Comparison of ENCODE assay signal across 8 cellular contexts in genomic region chr10:98028168-98028770, GRCh38. TPM values are rescaled to one million over a fixed set of nuclear protein-coding genes. Genes with fewer than 3 reads are reported as not detected.
DNase-seq lines count a peak whose midpoint lies in the region; ATAC-seq, FAIRE-seq and TF ChIP-seq lines count a peak whose summit lies in the region.

No MANE protein-coding gene starts in this region.

- peak; percentile 74 for DNase-seq in NAMALWA (ENCODE audit: low spot score)
- peak; percentile 45 for DNase-seq in UCSD-AML1 (lab: John Stamatoyannopoulos, UW; ENCODE audit: unreplicated experiment)
- DNase-seq in brain microvascular endothelial cell: no peak
- DNase-seq in kidney: no peak
- peak; percentile 62 for DNase-seq in stimulated activated CD4-positive, alpha-beta T cell treated with anti-CD3 and anti-CD28 coated beads, Interleukin-4, amount 100 ng/mL, for 24 hours

- no peak for ATAC-seq in HG02981 (IDR thresholded peaks at IDR 0.05; ENCODE audit: unreplicated experiment)

- FAIRE-seq in kidney (lab: Jason Lieb, UNC): no peak

- H3K27ac ChIP-seq in 22Rv1 (no peak overlapping the region), brain microvascular endothelial cell (no peak overlapping the region), kidney (ENCODE audit: low read depth in 2 of 2, low read length in 2 of 2) (no peak overlapping the region)

- no peak overlapping the region for H3K9ac ChIP-seq in kidney (ENCODE audit: low read length in 2 of 2)

- H3K4me3 ChIP-seq in brain microvascular endothelial cell (ENCODE audit: low read depth, low read length) (no peak overlapping the region), kidney (ENCODE audit: low read length in 2 of 2) (no peak overlapping the region)

- H3K27me3 ChIP-seq in brain microvascular endothelial cell (replicated peaks): peaks cover 54% of the 10 kb centered on the region

- H3K4me1 ChIP-seq in kidney (ENCODE audit: control insufficient read depth in 1 of 2, insufficient read depth in 1 of 2, low read depth in 1 of 2, low read length in 2 of 2): peaks cover 0 to 8% of the 10 kb centered on the region in 2 donors

- in situ Hi-C loops in brain microvascular endothelial cell (cut with HindIII; ENCODE audit: low pct_ligation_motif_present, low sequenced_read_pairs): no loop called here

- H3K36me3 ChIP-seq in brain microvascular endothelial cell (replicated peaks) (no peaks in the 10 kb centered on the region), kidney (ENCODE audit: control insufficient read depth in 1 of 2, insufficient read depth in 2 of 2, low read length in 2 of 2) (no peaks in the 10 kb centered on the region)

- H3K9me3 ChIP-seq in kidney (ENCODE audit: control insufficient read depth in 1 of 2, low read length in 2 of 2): no peaks in the 10 kb centered on the region

- peak; percentile 93 for TF ChIP-seq CTCF in 22Rv1 (IDR thresholded peaks at IDR 0.05)
- peak; percentile 91 for TF ChIP-seq CTCF in GM12874 (IDR thresholded peaks at IDR 0.05; ENCODE audit: insufficient read depth, low read depth, low read length)
- peak; percentile 84 for TF ChIP-seq CTCF in brain microvascular endothelial cell (IDR thresholded peaks at IDR 0.05; ENCODE audit: low read depth, low read length, missing control alignments)
- TF ChIP-seq CTCF in kidney (IDR thresholded peaks at IDR 0.05; ENCODE audit: borderline replicate concordance, extremely low read depth, insufficient read depth): peak; percentile 66

- intact Hi-C loops in kidney (cut with DNase I): no loop called here

RNA-seq across cellular contexts. Expression of gene CRTAC1, which starts 2.2 kb away (rescaled TPM):
- 6.1 TPM for total RNA-seq in kidney
- polyA plus RNA-seq in kidney (ENCODE audit: insufficient read depth, low read depth, low replicate concordance): 7.2 TPM

Comparison
In these comparisons a context has a peak if more than half of its experiments do, and no peak if none do; other contexts are left out.
1. DNase-seq: peak in NAMALWA (single experiment), UCSD-AML1 (single experiment) and stimulated activated CD4-positive, alpha-beta T cell treated with anti-CD3 and anti-CD28 coated beads, Interleukin-4, amount 100 ng/mL, for 24 hours (single experiment); none in brain microvascular endothelial cell (single experiment) and kidney (single experiment).
2. Peak in every context shown above with its lines, with median percentiles within 50 percentile points of each other: CTCF ChIP-seq.